In genomic region chr22:30245985-30246901, GRCh38 we compare ENCODE assay signal across 8 cellular contexts.
A peak's percentile ranks its signal among the peaks of the same experiment; 100 is the strongest.
DNase-seq lines count a peak whose midpoint lies in the region; ATAC-seq and TF ChIP-seq lines count a peak whose summit lies in the region.

TSS of gene LIF (minus strand) at chr22:30246759. CDS start at chr22:30246695, 64 bp downstream.

- H3K4me3 ChIP-seq in astrocyte of the spinal cord (ENCODE audit: low read depth, low read length), result peak within 1 kb of the TSS; percentile 74

- in situ Hi-C loops in astrocyte of the spinal cord (cut with HindIII; ENCODE audit: low sequenced_read_pairs), result no loop called here

- no peak for ATAC-seq in HG02610 (IDR thresholded peaks at IDR 0.05; ENCODE audit: unreplicated experiment)

- peak; percentile 78 for DNase-seq in DMS 273 (lab: John Stamatoyannopoulos, UW; ENCODE audit: unreplicated experiment)
- no peak for DNase-seq in DMS 273 treated with DMSO at 0.1 percent for 48 hours (lab: John Stamatoyannopoulos, UW)
- peak in 3 of 5 donors; percentile 38 to 65 (median 45) for DNase-seq in T-helper 1 cell
- peak; percentile 82 for DNase-seq in astrocyte of the spinal cord (ENCODE audit: low read depth, low spot score)
- DNase-seq in iPS-NIHi11 (ENCODE audit: low spot score), result peak; percentile 73
- peak; percentile 61 for DNase-seq in stimulated activated CD4-positive, alpha-beta T cell treated with anti-CD3 and anti-CD28 coated beads, Interleukin-1b, Interleukin-23, amount 100 ng/mL, for 48 hours
- DNase-seq in NCI-H446 treated with DMSO at 0.1 percent for 48 hours (lab: John Stamatoyannopoulos, UW), result no peak

- TF ChIP-seq CTCF in astrocyte of the spinal cord (IDR thresholded peaks at IDR 0.05; ENCODE audit: low read depth, low read length), result no peak

Comparison
In these comparisons a context has a peak if more than half of its experiments do, and no peak if none do; other contexts are left out.
1. DNase-seq: peak in DMS 273 (single experiment), T-helper 1 cell (3 of 5), astrocyte of the spinal cord (single experiment), iPS-NIHi11 (single experiment) and stimulated activated CD4-positive, alpha-beta T cell treated with anti-CD3 and anti-CD28 coated beads, Interleukin-1b, Interleukin-23, amount 100 ng/mL, for 48 hours (single experiment); none in DMS 273 treated with DMSO at 0.1 percent for 48 hours (single experiment) and NCI-H446 treated with DMSO at 0.1 percent for 48 hours (single experiment).